16 cellular contexts compared by ENCODE assay signal in genomic region chr15:70498096-70498626, GRCh38.
DNase-seq lines count a peak whose midpoint lies in the region; TF ChIP-seq lines count a peak whose summit lies in the region.
"Had no signal": no experiment of that assay in that cellular context is flagged by ENCODE, and none has a peak within 500 bp of the region (broad histone marks: within the 10 kb centered on the region; RNA-seq: fewer than 3 reads in every experiment).

No MANE protein-coding gene starts in this region.

- DNase-seq in activated T-cell treated with anti-CD3 and anti-CD28 coated beads, Interleukin-2, amount 50 U/mL, for 24 hours = peak; percentile 25
- no peak for DNase-seq in activated T-cell treated with anti-CD3 and anti-CD28 coated beads, Interleukin-2, amount 50 U/mL, for 48 hours
- DNase-seq in neural progenitor cell (ENCODE audit: low spot score) (no peak), head of caudate nucleus (no peak), NOMO-1 treated with dmso at 0.1 percent for 144 hours (lab: John Stamatoyannopoulos, UW; ENCODE audit: unreplicated experiment) (no peak), NCI-H1092 (lab: John Stamatoyannopoulos, UW) (no peak)
- DNase-seq: 8988T; AML-193; Calu3; CD4-positive, CD25-positive, alpha-beta regulatory T cell; DMS 273 treated with DMSO at 0.1 percent for 48 hours; HCEC 1CT; HFFc6 had no signal

- H3K36me3 ChIP-seq in Loucy (ENCODE audit: insufficient read depth, low read length) (no peaks in the 10 kb centered on the region), neural progenitor cell (no peaks in the 10 kb centered on the region)
- H3K36me3 ChIP-seq: BLaER1 had no signal

- H3K4me3 ChIP-seq in Loucy (ENCODE audit: low read length, poor library complexity, severe bottlenecking) (no peak overlapping the region), neural progenitor cell (no peak overlapping the region)
- H3K4me3 ChIP-seq: BLaER1, GM12878 had no signal

- H3K27ac Mint-ChIP-seq in activated T-cell treated with anti-CD3 and anti-CD28 coated beads, Interleukin-2, amount 50 U/mL, for 24 hours = no peak overlapping the region
- H3K27ac Mint-ChIP-seq in neural progenitor cell = peak overlapping the region; percentile 65
- H3K27ac Mint-ChIP-seq: CD4-positive, CD25-positive, alpha-beta regulatory T cell; HFFc6 had no signal

- H3K9me3 Mint-ChIP-seq in activated T-cell treated with anti-CD3 and anti-CD28 coated beads, Interleukin-2, amount 50 U/mL, for 24 hours = no peaks in the 10 kb centered on the region
- no peaks in the 10 kb centered on the region for H3K9me3 Mint-ChIP-seq in neural progenitor cell
- H3K9me3 Mint-ChIP-seq: CD4-positive, CD25-positive, alpha-beta regulatory T cell; HFFc6 had no signal

- H3K27me3 ChIP-seq in Loucy (ENCODE audit: insufficient read depth, low read length, poor library complexity, severe bottlenecking) (no peaks in the 10 kb centered on the region), neural progenitor cell (no peaks in the 10 kb centered on the region)

- H3K27ac ChIP-seq in neural progenitor cell = no peak overlapping the region
- H3K27ac ChIP-seq: BLaER1 had no signal

- H3F3A ChIP-seq in Loucy (ENCODE audit: low read depth) = peaks cover 6% of the 10 kb centered on the region; the same call in 1 of the 2 replicates
- H3F3A ChIP-seq in neural progenitor cell (ENCODE audit: low read depth) = peaks cover 14% of the 10 kb centered on the region

- H3K4me2 ChIP-seq in Loucy (ENCODE audit: low read depth, low read length, poor library complexity, severe bottlenecking) (no peak overlapping the region), neural progenitor cell (no peak overlapping the region)
- H3K4me2 ChIP-seq: BLaER1 had no signal

- peaks cover 31% of the 10 kb centered on the region for H3K27me3 Mint-ChIP-seq in activated T-cell treated with anti-CD3 and anti-CD28 coated beads, Interleukin-2, amount 50 U/mL, for 24 hours
- H3K27me3 Mint-ChIP-seq in neural progenitor cell (ENCODE audit: insufficient read depth, low read depth) = peaks cover 11% of the 10 kb centered on the region
- H3K27me3 Mint-ChIP-seq: CD4-positive, CD25-positive, alpha-beta regulatory T cell had no signal

- intact Hi-C loops in head of caudate nucleus (cut with DNase I) = no loop called here

- H3K79me2 ChIP-seq in Loucy (ENCODE audit: insufficient read depth, low read length) (no peaks in the 10 kb centered on the region), neural progenitor cell (ENCODE audit: low read depth) (no peaks in the 10 kb centered on the region)

- H3K4me1 Mint-ChIP-seq in activated T-cell treated with anti-CD3 and anti-CD28 coated beads, Interleukin-2, amount 50 U/mL, for 24 hours (ENCODE audit: low read depth) = peaks cover 58% of the 10 kb centered on the region
- peaks cover 40% of the 10 kb centered on the region for H3K4me1 Mint-ChIP-seq in neural progenitor cell

- H3K4me3 Mint-ChIP-seq in activated T-cell treated with anti-CD3 and anti-CD28 coated beads, Interleukin-2, amount 50 U/mL, for 24 hours = no peak overlapping the region
- H3K4me3 Mint-ChIP-seq in neural progenitor cell = no peak overlapping the region
- H3K4me3 Mint-ChIP-seq: CD4-positive, CD25-positive, alpha-beta regulatory T cell; HFFc6 had no signal

- H3K9ac ChIP-seq in Loucy (ENCODE audit: low read depth, low read length, poor library complexity, severe bottlenecking) (peak overlapping the region; percentile 18), neural progenitor cell (no peak overlapping the region)
- H3K9ac ChIP-seq: BLaER1 had no signal

- H3K4me1 ChIP-seq in Loucy (ENCODE audit: insufficient read depth, low read length, poor library complexity, severe bottlenecking) (peaks cover 100% of the 10 kb centered on the region), neural progenitor cell (peaks cover 16% of the 10 kb centered on the region)

- no peaks in the 10 kb centered on the region for H4K20me1 ChIP-seq in Loucy (ENCODE audit: insufficient read depth, low read length, poor library complexity, severe bottlenecking)
- no peaks in the 10 kb centered on the region for H4K20me1 ChIP-seq in neural progenitor cell (ENCODE audit: low read depth)

- TF ChIP-seq CTCF in Loucy (conservative IDR thresholded peaks at IDR 0.05; ENCODE audit: low read length) (no peak), neural progenitor cell (IDR thresholded peaks at IDR 0.05) (no peak)

- no peaks in the 10 kb centered on the region for H3K9me2 ChIP-seq in Loucy (replicated peaks; ENCODE audit: low read depth, low read length)

- H2AFZ ChIP-seq in Loucy (ENCODE audit: low read length) (no peak overlapping the region), neural progenitor cell (replicated peaks) (no peak overlapping the region)

- H3K36me3 Mint-ChIP-seq in activated T-cell treated with anti-CD3 and anti-CD28 coated beads, Interleukin-2, amount 50 U/mL, for 24 hours (ENCODE audit: low read depth) = no peaks in the 10 kb centered on the region
- H3K36me3 Mint-ChIP-seq in neural progenitor cell = no peaks in the 10 kb centered on the region
- H3K36me3 Mint-ChIP-seq: CD4-positive, CD25-positive, alpha-beta regulatory T cell had no signal

- H3K9me3 ChIP-seq in Loucy (ENCODE audit: insufficient read depth, low read depth, low read length) (no peaks in the 10 kb centered on the region), neural progenitor cell (ENCODE audit: low read depth) (no peaks in the 10 kb centered on the region)
- H3K9me3 ChIP-seq: BLaER1 had no signal
